11 cellular contexts compared by ENCODE assay signal in the genomic region with DNA sequence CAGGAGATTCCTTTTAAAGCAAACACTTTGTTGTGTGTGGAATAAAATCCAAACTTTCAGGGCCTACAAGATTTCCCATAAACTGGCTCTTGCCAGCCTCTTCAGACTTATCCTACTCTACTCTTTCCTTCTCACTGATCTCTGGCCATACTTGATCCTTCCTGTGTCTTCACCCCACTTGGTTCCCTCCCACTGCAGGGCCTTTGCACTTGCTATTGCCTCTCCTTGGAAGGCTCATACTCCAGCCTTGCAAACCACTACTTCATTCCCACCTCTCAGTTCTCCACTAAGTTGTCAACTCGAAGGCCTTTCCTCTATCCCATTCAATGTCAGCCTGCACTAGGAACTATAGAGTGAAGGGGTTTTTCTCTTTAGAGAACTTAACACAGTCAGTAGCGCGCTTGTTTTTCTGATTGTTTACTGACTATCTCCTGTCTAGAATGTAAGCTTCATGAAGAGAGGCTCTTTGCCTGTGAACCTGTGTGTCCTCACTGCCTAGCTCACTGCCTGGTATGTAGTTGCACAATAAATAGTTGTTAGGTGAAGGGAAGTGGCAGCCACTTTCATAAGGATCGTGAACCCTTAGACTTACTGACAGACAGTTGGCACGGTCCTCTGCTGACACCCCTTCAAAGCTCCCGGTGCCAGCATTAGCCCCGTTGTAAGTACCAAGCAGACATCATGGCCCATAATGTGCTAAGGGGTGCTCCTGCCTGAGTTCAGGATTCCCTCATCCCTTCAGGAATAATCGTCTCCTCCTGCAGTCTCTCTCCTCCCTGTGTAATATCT. TPM values are rescaled to one million over a fixed set of nuclear protein-coding genes. Genes with fewer than 3 reads are reported as not detected.
DNase-seq lines count a peak whose midpoint lies in the region; ATAC-seq and TF ChIP-seq lines count a peak whose summit lies in the region.
"Had no signal": no experiment of that assay in that cellular context is flagged by ENCODE, and none has a peak within 500 bp of the region (broad histone marks: within the 10 kb centered on the region; RNA-seq: fewer than 3 reads in every experiment).

No MANE protein-coding gene starts in this region.

- peaks cover 4% of the 10 kb centered on the region for H3K4me1 Mint-ChIP-seq in activated naive CD8-positive, alpha-beta T cell treated with anti-CD3 and anti-CD28 coated beads, Interleukin-2, amount 10 ng/mL, durations not matched to agents 7 days and 5 days
- peaks cover 9% of the 10 kb centered on the region for H3K4me1 Mint-ChIP-seq in activated naive CD8-positive, alpha-beta T cell treated with anti-CD3 and anti-CD28 coated beads for 36 hours
- H3K4me1 Mint-ChIP-seq in memory B cell: peaks cover 3% of the 10 kb centered on the region

- no peaks in the 10 kb centered on the region for H3K9me3 ChIP-seq in tibial artery
- H3K9me3 ChIP-seq: spleen had no signal

- peaks cover 47% of the 10 kb centered on the region for H3K27me3 Mint-ChIP-seq in activated naive CD8-positive, alpha-beta T cell treated with anti-CD3 and anti-CD28 coated beads, Interleukin-2, amount 10 ng/mL, durations not matched to agents 7 days and 5 days
- peaks cover 54% of the 10 kb centered on the region for H3K27me3 Mint-ChIP-seq in activated naive CD8-positive, alpha-beta T cell treated with anti-CD3 and anti-CD28 coated beads for 36 hours
- H3K27me3 Mint-ChIP-seq in memory B cell: peaks cover 26% of the 10 kb centered on the region

- POLR2A ChIA-PET in activated naive CD8-positive, alpha-beta T cell treated with anti-CD3 and anti-CD28 coated beads, Interleukin-2, amount 10 ng/mL, durations not matched to agents 7 days and 5 days (lab: Charles Lee): no interaction called here
- POLR2A ChIA-PET in RWPE1 (lab: Yijun Ruan, JAX; ENCODE audit: low non-redundant PET): no interaction called here

- H3K27ac ChIP-seq in VCaP: peak overlapping the region; percentile 96
- peak overlapping the region; percentile 98 to 100 for H3K27ac ChIP-seq in tibial artery
- no peak overlapping the region for H3K27ac ChIP-seq in RWPE1

- H3K36me3 ChIP-seq in tibial artery: no peaks in the 10 kb centered on the region
- H3K36me3 ChIP-seq: spleen had no signal

- no peak overlapping the region for H3K27ac Mint-ChIP-seq in activated naive CD8-positive, alpha-beta T cell treated with anti-CD3 and anti-CD28 coated beads, Interleukin-2, amount 10 ng/mL, durations not matched to agents 7 days and 5 days
- no peak overlapping the region for H3K27ac Mint-ChIP-seq in activated naive CD8-positive, alpha-beta T cell treated with anti-CD3 and anti-CD28 coated beads for 36 hours
- H3K27ac Mint-ChIP-seq in memory B cell: no peak overlapping the region

- H3K9me3 Mint-ChIP-seq in activated naive CD8-positive, alpha-beta T cell treated with anti-CD3 and anti-CD28 coated beads, Interleukin-2, amount 10 ng/mL, durations not matched to agents 7 days and 5 days: no peaks in the 10 kb centered on the region
- no peaks in the 10 kb centered on the region for H3K9me3 Mint-ChIP-seq in activated naive CD8-positive, alpha-beta T cell treated with anti-CD3 and anti-CD28 coated beads for 36 hours
- H3K9me3 Mint-ChIP-seq in memory B cell: no peaks in the 10 kb centered on the region

- CTCF ChIA-PET in RWPE1 (lab: Yijun Ruan, JAX): interaction anchor here (1.0 kb wide), 1 partner anchor 9 kb away, joined by 3 read pairs; no protein-coding TSS in a partner anchor

- H3K4me3 ChIP-seq in tibial artery: peak overlapping the region; percentile 87 to 93

- peaks cover 0 to 72% (median 45%) of the 10 kb centered on the region in 4 donors for H3K4me1 ChIP-seq in tibial artery

- H3K27me3 ChIP-seq in tibial artery: no peaks in the 10 kb centered on the region

- no peak for ATAC-seq in activated naive CD8-positive, alpha-beta T cell treated with anti-CD3 and anti-CD28 coated beads, Interleukin-2, amount 10 ng/mL, durations not matched to agents 7 days and 5 days (ENCODE audit: low read depth)
- ATAC-seq in memory B cell (ENCODE audit: low read depth): no peak

- no peaks in the 10 kb centered on the region for H3K36me3 Mint-ChIP-seq in activated naive CD8-positive, alpha-beta T cell treated with anti-CD3 and anti-CD28 coated beads, Interleukin-2, amount 10 ng/mL, durations not matched to agents 7 days and 5 days
- H3K36me3 Mint-ChIP-seq in activated naive CD8-positive, alpha-beta T cell treated with anti-CD3 and anti-CD28 coated beads for 36 hours: peaks cover 2% of the 10 kb centered on the region
- H3K36me3 Mint-ChIP-seq in memory B cell: no peaks in the 10 kb centered on the region

- no peak for DNase-seq in activated naive CD8-positive, alpha-beta T cell treated with anti-CD3 and anti-CD28 coated beads, Interleukin-2, amount 10 ng/mL, durations not matched to agents 7 days and 5 days
- DNase-seq in activated naive CD8-positive, alpha-beta T cell treated with anti-CD3 and anti-CD28 coated beads for 36 hours: no peak
- DNase-seq in memory B cell (ENCODE audit: low spot score in 2 of 2) (no peak), tibial artery (no peak), NCI-H146 treated with DMSO at 0.1 percent for 48 hours (lab: John Stamatoyannopoulos, UW; ENCODE audit: unreplicated experiment) (no peak), RWPE1 (ENCODE audit: low spot score) (no peak), pons (ENCODE audit: low spot score) (no peak)
- DNase-seq: activated CD8-positive, alpha-beta memory T cell treated with anti-CD3 and anti-CD28 coated beads, Interleukin-2, amount 50 U/mL, for 48 hours; spleen had no signal

- no peak for TF ChIP-seq CTCF in VCaP (conservative IDR thresholded peaks at IDR 0.05)
- TF ChIP-seq CTCF in tibial artery (IDR thresholded peaks at IDR 0.05): no peak
- no peak for TF ChIP-seq CTCF in RWPE1 (conservative IDR thresholded peaks at IDR 0.05; ENCODE audit: low read depth)

- peak overlapping the region; percentile 33 for H3K4me3 Mint-ChIP-seq in activated naive CD8-positive, alpha-beta T cell treated with anti-CD3 and anti-CD28 coated beads, Interleukin-2, amount 10 ng/mL, durations not matched to agents 7 days and 5 days
- H3K4me3 Mint-ChIP-seq in activated naive CD8-positive, alpha-beta T cell treated with anti-CD3 and anti-CD28 coated beads for 36 hours: no peak overlapping the region
- peak overlapping the region; percentile 18 for H3K4me3 Mint-ChIP-seq in memory B cell

- intact Hi-C loops in tibial artery (cut with DNase I; ENCODE audit: low total_unique reads): loop anchor here (10.0 kb wide), 1 partner anchor 72 kb away; no protein-coding TSS in a partner anchor

RNA-seq across cellular contexts. Expression of gene ME3, which starts 0.8 kb away (rescaled TPM):
- total RNA-seq in activated naive CD8-positive, alpha-beta T cell treated with anti-CD3 and anti-CD28 coated beads, Interleukin-2, amount 10 ng/mL, durations not matched to agents 7 days and 5 days: 1 to 10 TPM in 1 of 2 experiments, under 1 TPM in 1; 0.79 to 1.2 TPM
- total RNA-seq in activated naive CD8-positive, alpha-beta T cell treated with anti-CD3 and anti-CD28 coated beads for 36 hours: 1 to 10 TPM; 3.8 to 4.8 TPM
- total RNA-seq: MCF 10A had no signal
